ENCODE assay signal across 8 cellular contexts in the genomic region with DNA sequence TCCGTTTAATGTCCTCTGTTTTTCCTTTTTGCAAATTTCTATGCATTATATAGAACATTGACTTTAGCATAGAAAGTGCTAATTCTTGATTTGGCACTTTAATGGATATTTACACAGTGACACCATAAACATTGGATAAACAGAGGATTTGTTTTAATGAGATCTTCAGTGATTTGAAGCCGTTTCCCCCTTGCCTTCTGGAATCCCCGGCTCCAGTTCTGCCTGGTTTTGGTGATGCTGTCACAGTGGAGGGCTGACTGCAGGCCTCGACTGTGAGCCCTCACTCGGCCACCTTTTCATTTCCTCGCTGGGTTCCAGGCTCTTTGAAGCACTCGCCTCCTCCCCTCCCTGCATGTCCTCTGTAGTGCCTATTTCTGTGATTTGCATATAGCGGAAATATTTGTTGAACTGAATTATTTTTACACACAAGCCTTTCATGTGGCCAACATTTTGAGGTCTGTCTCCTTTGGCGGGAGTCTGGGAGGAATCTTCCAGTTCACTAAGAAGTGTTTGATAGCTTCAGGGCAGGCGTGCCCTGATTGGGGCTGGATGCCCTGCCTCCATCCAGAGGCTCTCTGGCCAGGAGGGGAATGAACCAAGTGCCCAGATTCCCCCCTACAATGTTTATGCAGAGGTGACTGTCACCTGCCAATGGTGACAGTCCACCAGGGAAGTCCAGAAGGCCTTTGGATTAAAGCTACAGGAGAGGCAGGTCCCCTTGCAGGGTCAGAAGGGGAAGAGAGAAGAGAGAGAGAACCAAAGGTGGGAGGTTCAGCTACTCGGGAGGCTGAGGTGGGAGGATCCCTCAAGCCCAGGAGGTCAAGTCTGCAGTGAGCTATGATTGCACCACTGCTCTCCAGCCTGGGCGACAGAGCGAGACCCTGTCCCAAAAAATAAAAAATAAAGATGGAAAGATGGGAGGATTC.
DNase-seq lines count a peak whose midpoint lies in the region; ATAC-seq and TF ChIP-seq lines count a peak whose summit lies in the region.

No MANE protein-coding gene starts in this region.

- H3K36me3 Mint-ChIP-seq in activated naive CD4-positive, alpha-beta T cell treated with anti-CD3 and anti-CD28 coated beads, Interleukin-2, amount 10 ng/mL, durations not matched to agents 7 days and 5 days, result peaks cover 1% of the 10 kb centered on the region
- H3K36me3 Mint-ChIP-seq in brain, result peaks cover 4% of the 10 kb centered on the region

- peak; percentile 60 for DNase-seq in activated naive CD4-positive, alpha-beta T cell treated with anti-CD3 and anti-CD28 coated beads, Interleukin-2, amount 10 ng/mL, durations not matched to agents 7 days and 5 days
- no peak for DNase-seq in activated naive CD4-positive, alpha-beta T cell treated with Interleukin-2 at 50 U/mL for 16 hours
- DNase-seq in islet precursor cell (no peak), UCSD-AML1 (lab: John Stamatoyannopoulos, UW; ENCODE audit: unreplicated experiment) (no peak), H4 (ENCODE audit: low spot score) (no peak)

- CTCF ChIA-PET in activated naive CD4-positive, alpha-beta T cell treated with anti-CD3 and anti-CD28 coated beads, Interleukin-2, amount 10 ng/mL, durations not matched to agents 7 days and 5 days (lab: Charles Lee), result no interaction called here

- H3K9me3 ChIP-seq in thymus (ENCODE audit: control insufficient read depth), result no peaks in the 10 kb centered on the region

- TF ChIP-seq CTCF in brain (conservative IDR thresholded peaks at IDR 0.05), result no peak

- 32% methylated on average over 13 of the region's 13 CpGs for WGBS in thymus

- H3K27me3 Mint-ChIP-seq in activated naive CD4-positive, alpha-beta T cell treated with anti-CD3 and anti-CD28 coated beads, Interleukin-2, amount 10 ng/mL, durations not matched to agents 7 days and 5 days, result no peaks in the 10 kb centered on the region
- no peaks in the 10 kb centered on the region for H3K27me3 Mint-ChIP-seq in brain

- peak overlapping the region; percentile 47 for H3K27ac ChIP-seq in thymus (ENCODE audit: low read depth)

- H3K4me1 Mint-ChIP-seq in activated naive CD4-positive, alpha-beta T cell treated with anti-CD3 and anti-CD28 coated beads, Interleukin-2, amount 10 ng/mL, durations not matched to agents 7 days and 5 days, result peaks cover 40% of the 10 kb centered on the region
- peaks cover 83% of the 10 kb centered on the region for H3K4me1 Mint-ChIP-seq in brain

- peaks cover 19% of the 10 kb centered on the region for H3K4me1 ChIP-seq in thymus (ENCODE audit: control insufficient read depth, insufficient read depth, low read length)

- H3K27me3 ChIP-seq in thymus (ENCODE audit: control insufficient read depth, insufficient read depth), result no peaks in the 10 kb centered on the region

- peak; percentile 82 for ATAC-seq in HG02884 (IDR thresholded peaks at IDR 0.05; ENCODE audit: unreplicated experiment)

- H3K27ac Mint-ChIP-seq in activated naive CD4-positive, alpha-beta T cell treated with anti-CD3 and anti-CD28 coated beads, Interleukin-2, amount 10 ng/mL, durations not matched to agents 7 days and 5 days, result peak overlapping the region; percentile 70
- H3K27ac Mint-ChIP-seq in brain, result peak overlapping the region; percentile 16 to 89 (median 35)

- no peaks in the 10 kb centered on the region for H3K36me3 ChIP-seq in thymus (ENCODE audit: control insufficient read depth, insufficient read depth)

- H3K4me3 Mint-ChIP-seq in activated naive CD4-positive, alpha-beta T cell treated with anti-CD3 and anti-CD28 coated beads, Interleukin-2, amount 10 ng/mL, durations not matched to agents 7 days and 5 days, result no peak overlapping the region
- H3K4me3 Mint-ChIP-seq in brain, result peak overlapping the region in 1 of 5 experiments; percentile 18

- no peaks in the 10 kb centered on the region for H3K9me3 Mint-ChIP-seq in activated naive CD4-positive, alpha-beta T cell treated with anti-CD3 and anti-CD28 coated beads, Interleukin-2, amount 10 ng/mL, durations not matched to agents 7 days and 5 days
- no peaks in the 10 kb centered on the region for H3K9me3 Mint-ChIP-seq in brain

- H3K4me3 ChIP-seq in thymus (ENCODE audit: low read length), result no peak overlapping the region
